In the genomic region with DNA sequence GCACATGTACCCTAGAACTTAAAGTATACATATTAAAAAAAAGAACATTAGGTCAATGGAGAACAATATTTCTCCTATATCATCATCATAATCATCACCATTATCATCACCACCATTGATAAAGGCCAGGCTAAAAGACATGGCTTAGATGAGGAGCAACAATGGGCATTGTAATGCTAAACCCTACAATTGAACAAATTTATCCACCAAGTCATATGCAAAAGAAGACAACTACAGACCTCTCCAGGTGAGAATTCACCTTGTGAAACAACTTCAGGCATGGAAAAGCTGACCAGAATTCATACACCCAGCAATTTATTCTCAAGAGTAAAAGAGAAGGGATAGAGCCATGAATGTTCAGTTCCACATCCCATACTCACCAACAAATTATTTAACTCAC, we compare ENCODE assay signal across 1 cellular context.
TF ChIP-seq lines count a peak whose summit lies in the region.

No MANE protein-coding gene starts in this region.

TF ChIP-seq in GM23338, 12 proteins besides CTCF, POLR2A, EP300 and RAD21:
- TF ChIP-seq, protein P1, sequence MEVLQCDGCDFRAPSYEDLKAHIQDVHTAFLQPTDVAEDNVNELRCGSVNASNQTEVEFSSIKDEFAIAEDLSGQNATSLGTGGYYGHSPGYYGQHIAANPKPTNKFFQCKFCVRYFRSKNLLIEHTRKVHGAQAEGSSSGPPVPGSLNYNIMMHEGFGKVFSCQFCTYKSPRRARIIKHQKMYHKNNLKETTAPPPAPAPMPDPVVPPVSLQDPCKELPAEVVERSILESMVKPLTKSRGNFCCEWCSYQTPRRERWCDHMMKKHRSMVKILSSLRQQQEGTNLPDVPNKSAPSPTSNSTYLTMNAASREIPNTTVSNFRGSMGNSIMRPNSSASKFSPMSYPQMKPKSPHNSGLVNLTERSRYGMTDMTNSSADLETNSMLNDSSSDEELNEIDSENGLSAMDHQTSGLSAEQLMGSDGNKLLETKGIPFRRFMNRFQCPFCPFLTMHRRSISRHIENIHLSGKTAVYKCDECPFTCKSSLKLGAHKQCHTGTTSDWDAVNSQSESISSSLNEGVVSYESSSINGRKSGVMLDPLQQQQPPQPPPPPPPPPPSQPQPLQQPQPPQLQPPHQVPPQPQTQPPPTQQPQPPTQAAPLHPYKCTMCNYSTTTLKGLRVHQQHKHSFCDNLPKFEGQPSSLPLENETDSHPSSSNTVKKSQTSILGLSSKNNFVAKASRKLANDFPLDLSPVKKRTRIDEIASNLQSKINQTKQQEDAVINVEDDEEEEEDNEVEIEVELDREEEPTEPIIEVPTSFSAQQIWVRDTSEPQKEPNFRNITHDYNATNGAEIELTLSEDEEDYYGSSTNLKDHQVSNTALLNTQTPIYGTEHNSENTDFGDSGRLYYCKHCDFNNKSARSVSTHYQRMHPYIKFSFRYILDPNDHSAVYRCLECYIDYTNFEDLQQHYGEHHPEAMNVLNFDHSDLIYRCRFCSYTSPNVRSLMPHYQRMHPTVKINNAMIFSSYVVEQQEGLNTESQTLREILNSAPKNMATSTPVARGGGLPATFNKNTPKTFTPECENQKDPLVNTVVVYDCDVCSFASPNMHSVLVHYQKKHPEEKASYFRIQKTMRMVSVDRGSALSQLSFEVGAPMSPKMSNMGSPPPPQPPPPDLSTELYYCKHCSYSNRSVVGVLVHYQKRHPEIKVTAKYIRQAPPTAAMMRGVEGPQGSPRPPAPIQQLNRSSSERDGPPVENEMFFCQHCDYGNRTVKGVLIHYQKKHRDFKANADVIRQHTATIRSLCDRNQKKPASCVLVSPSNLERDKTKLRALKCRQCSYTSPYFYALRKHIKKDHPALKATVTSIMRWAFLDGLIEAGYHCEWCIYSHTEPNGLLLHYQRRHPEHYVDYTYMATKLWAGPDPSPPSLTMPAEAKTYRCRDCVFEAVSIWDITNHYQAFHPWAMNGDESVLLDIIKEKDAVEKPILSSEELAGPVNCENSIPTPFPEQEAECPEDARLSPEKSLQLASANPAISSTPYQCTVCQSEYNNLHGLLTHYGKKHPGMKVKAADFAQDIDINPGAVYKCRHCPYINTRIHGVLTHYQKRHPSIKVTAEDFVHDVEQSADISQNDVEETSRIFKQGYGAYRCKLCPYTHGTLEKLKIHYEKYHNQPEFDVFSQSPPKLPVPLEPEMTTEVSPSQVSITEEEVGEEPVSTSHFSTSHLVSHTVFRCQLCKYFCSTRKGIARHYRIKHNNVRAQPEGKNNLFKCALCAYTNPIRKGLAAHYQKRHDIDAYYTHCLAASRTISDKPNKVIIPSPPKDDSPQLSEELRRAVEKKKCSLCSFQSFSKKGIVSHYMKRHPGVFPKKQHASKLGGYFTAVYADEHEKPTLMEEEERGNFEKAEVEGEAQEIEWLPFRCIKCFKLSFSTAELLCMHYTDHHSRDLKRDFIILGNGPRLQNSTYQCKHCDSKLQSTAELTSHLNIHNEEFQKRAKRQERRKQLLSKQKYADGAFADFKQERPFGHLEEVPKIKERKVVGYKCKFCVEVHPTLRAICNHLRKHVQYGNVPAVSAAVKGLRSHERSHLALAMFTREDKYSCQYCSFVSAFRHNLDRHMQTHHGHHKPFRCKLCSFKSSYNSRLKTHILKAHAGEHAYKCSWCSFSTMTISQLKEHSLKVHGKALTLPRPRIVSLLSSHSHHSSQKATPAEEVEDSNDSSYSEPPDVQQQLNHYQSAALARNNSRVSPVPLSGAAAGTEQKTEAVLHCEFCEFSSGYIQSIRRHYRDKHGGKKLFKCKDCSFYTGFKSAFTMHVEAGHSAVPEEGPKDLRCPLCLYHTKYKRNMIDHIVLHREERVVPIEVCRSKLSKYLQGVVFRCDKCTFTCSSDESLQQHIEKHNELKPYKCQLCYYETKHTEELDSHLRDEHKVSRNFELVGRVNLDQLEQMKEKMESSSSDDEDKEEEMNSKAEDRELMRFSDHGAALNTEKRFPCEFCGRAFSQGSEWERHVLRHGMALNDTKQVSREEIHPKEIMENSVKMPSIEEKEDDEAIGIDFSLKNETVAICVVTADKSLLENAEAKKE (CRISPR knock-in tag; IDR thresholded peaks at IDR 0.05), result peak; percentile 56; the same call in 1 of the 2 replicates
- no peak for TF ChIP-seq ZNF114 (CRISPR knock-in tag; IDR thresholded peaks at IDR 0.05)
